ENCODE assay signal across 12 cellular contexts in the genomic region with DNA sequence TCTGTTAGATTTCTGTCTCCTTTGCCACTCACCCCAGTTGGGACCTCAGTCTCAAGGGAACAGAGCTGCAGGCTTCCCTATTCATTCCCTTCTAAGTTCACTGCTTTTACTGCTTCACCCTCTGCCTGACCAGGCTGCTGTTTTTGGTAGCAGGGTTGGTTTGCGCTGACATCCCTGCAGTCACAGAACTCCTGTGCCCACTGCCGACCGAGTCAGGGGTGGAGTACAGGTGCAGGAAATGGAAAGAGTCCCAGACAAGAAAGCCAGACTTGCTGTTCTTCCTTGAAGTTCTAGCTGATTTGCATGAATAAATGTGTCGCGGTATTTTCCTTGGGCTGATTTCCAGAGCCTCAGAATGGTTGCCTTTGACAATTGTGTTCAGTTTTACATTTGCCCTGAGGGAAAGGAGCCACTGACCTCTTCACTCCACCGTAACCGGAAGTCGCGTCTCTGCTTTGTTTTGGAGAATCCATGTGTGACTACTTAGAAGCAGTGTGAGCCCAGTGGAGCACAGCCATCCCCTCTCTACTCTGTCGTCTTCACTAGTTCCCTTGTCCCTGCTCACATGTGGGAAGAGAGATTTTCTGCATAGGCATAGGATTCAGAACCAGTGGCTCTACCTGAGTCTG.
DNase-seq lines count a peak whose midpoint lies in the region; ATAC-seq and TF ChIP-seq lines count a peak whose summit lies in the region.
"Had no signal": no experiment of that assay in that cellular context is flagged by ENCODE, and none has a peak within 500 bp of the region (broad histone marks: within the 10 kb centered on the region; RNA-seq: fewer than 3 reads in every experiment).

No MANE protein-coding gene starts in this region.

- H3K27ac Mint-ChIP-seq in activated CD8-positive, alpha-beta memory T cell treated with anti-CD3 and anti-CD28 coated beads, Interleukin-2, amount 10 ng/mL, durations not matched to agents 7 days and 5 days = peak overlapping the region; percentile 31
- no peak overlapping the region for H3K27ac Mint-ChIP-seq in HFFc6

- no peaks in the 10 kb centered on the region for H3K9me3 ChIP-seq in upper lobe of right lung
- H3K9me3 ChIP-seq: mucosa of descending colon had no signal

- no peaks in the 10 kb centered on the region for H3K4me1 ChIP-seq in upper lobe of right lung

- no peaks in the 10 kb centered on the region for H3K9me3 Mint-ChIP-seq in activated CD8-positive, alpha-beta memory T cell treated with anti-CD3 and anti-CD28 coated beads, Interleukin-2, amount 10 ng/mL, durations not matched to agents 7 days and 5 days (ENCODE audit: low read depth)
- no peaks in the 10 kb centered on the region for H3K9me3 Mint-ChIP-seq in HFFc6

- no peak overlapping the region for H3K4me3 Mint-ChIP-seq in activated CD8-positive, alpha-beta memory T cell treated with anti-CD3 and anti-CD28 coated beads, Interleukin-2, amount 10 ng/mL, durations not matched to agents 7 days and 5 days
- no peak overlapping the region for H3K4me3 Mint-ChIP-seq in HFFc6

- intact Hi-C loops in upper lobe of right lung (cut with DNase I) = no loop called here

- H3K27me3 ChIP-seq in upper lobe of right lung = no peaks in the 10 kb centered on the region

- peaks cover 37% of the 10 kb centered on the region for H3K4me1 Mint-ChIP-seq in activated CD8-positive, alpha-beta memory T cell treated with anti-CD3 and anti-CD28 coated beads, Interleukin-2, amount 10 ng/mL, durations not matched to agents 7 days and 5 days
- peaks cover 34% of the 10 kb centered on the region for H3K4me1 Mint-ChIP-seq in HFFc6 (ENCODE audit: low read depth)

- no peaks in the 10 kb centered on the region for H3K27me3 Mint-ChIP-seq in activated CD8-positive, alpha-beta memory T cell treated with anti-CD3 and anti-CD28 coated beads, Interleukin-2, amount 10 ng/mL, durations not matched to agents 7 days and 5 days
- peaks cover 3% of the 10 kb centered on the region for H3K27me3 Mint-ChIP-seq in HFFc6 (ENCODE audit: insufficient read depth)

- TF ChIP-seq CTCF in upper lobe of right lung (IDR thresholded peaks at IDR 0.05) (no peak), HFFc6 (IDR thresholded peaks at IDR 0.05) (no peak)

- H3K36me3 ChIP-seq in upper lobe of right lung = peaks cover 56% of the 10 kb centered on the region

- no peak overlapping the region for H3K27ac ChIP-seq in upper lobe of right lung
- H3K27ac ChIP-seq: epithelial cell of prostate had no signal

- DNase-seq in activated CD8-positive, alpha-beta memory T cell treated with anti-CD3 and anti-CD28 coated beads, Interleukin-2, amount 10 ng/mL, durations not matched to agents 7 days and 5 days = no peak
- DNase-seq in activated CD8-positive, alpha-beta memory T cell treated with anti-CD3 and anti-CD28 coated beads, Interleukin-2, amount 50 U/mL, for 4 hours = no peak
- DNase-seq in SK-MEL-5 (ENCODE audit: low read depth, low spot score) = peak; percentile 90
- peak; percentile 46 for DNase-seq in kidney glomerular epithelial cell (lab: John Stamatoyannopoulos, UW)
- DNase-seq in upper lobe of right lung = no peak
- no peak for DNase-seq in HFFc6
- DNase-seq in SKM-1 (lab: John Stamatoyannopoulos, UW; ENCODE audit: unreplicated experiment) = no peak
- DNase-seq in activated CD4-positive, CD25-positive, alpha-beta regulatory T cell (lab: John Stamatoyannopoulos, UW) = no peak
- DNase-seq: activated T-cell treated with anti-CD3 and anti-CD28 coated beads for 4 hours, mucosa of descending colon had no signal

- no peak for ATAC-seq in activated CD8-positive, alpha-beta memory T cell treated with anti-CD3 and anti-CD28 coated beads, Interleukin-2, amount 10 ng/mL, durations not matched to agents 7 days and 5 days
- peak; percentile 40 for ATAC-seq in upper lobe of right lung
- ATAC-seq: mucosa of descending colon, Panc1 had no signal

- H3K4me3 ChIP-seq in upper lobe of right lung = no peak overlapping the region
- H3K4me3 ChIP-seq: mucosa of descending colon had no signal

- in situ Hi-C loops in SK-MEL-5 (cut with HindIII; ENCODE audit: low pct_unique_long_range_greater_than_20kb, low sequenced_read_pairs) = no loop called here

- CTCF ChIA-PET in activated CD8-positive, alpha-beta memory T cell treated with anti-CD3 and anti-CD28 coated beads, Interleukin-2, amount 10 ng/mL, durations not matched to agents 7 days and 5 days (lab: Charles Lee) = no interaction called here

- peaks cover 45% of the 10 kb centered on the region for H3K36me3 Mint-ChIP-seq in activated CD8-positive, alpha-beta memory T cell treated with anti-CD3 and anti-CD28 coated beads, Interleukin-2, amount 10 ng/mL, durations not matched to agents 7 days and 5 days
- peaks cover 46% of the 10 kb centered on the region for H3K36me3 Mint-ChIP-seq in HFFc6 (ENCODE audit: low read depth)

Comparison
In these comparisons a context has a peak if more than half of its experiments do, and no peak if none do; other contexts are left out.
1. DNase-seq: peak in SK-MEL-5 (single experiment) and kidney glomerular epithelial cell (single experiment); none in activated CD8-positive, alpha-beta memory T cell treated with anti-CD3 and anti-CD28 coated beads, Interleukin-2, amount 10 ng/mL, durations not matched to agents 7 days and 5 days (single experiment), activated CD8-positive, alpha-beta memory T cell treated with anti-CD3 and anti-CD28 coated beads, Interleukin-2, amount 50 U/mL, for 4 hours (single experiment), upper lobe of right lung (single experiment), HFFc6 (single experiment), SKM-1 (single experiment) and activated CD4-positive, CD25-positive, alpha-beta regulatory T cell (0 of 4).